In the genomic region with DNA sequence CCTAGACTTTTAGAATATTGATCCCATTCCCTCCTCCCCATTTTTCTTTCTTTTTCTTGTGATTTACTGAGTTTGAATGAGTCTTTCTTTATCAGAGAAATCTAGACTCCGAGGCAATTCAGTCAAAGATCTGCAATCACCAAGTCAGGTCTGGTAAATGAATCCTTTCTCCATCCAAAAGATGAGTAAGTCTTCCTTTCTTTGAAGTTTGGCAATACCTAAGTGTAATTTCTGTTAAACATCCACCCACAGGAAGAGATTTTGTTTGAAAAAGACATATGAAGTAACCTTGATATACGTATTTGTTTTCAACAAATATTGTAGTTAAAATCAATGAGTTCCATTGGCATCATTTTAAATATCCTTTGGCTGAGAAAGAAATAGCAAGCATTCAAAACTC, we compare ENCODE assay signal across 32 cellular contexts. TPM values are rescaled to one million over a fixed set of nuclear protein-coding genes. Genes with fewer than 3 reads are reported as not detected.
A peak's percentile ranks its signal among the peaks of the same experiment; 100 is the strongest.
DNase-seq lines count a peak whose midpoint lies in the region; ATAC-seq and TF ChIP-seq lines count a peak whose summit lies in the region.
"Had no signal": no experiment of that assay in that cellular context is flagged by ENCODE, and none has a peak within 500 bp of the region (broad histone marks: within the 10 kb centered on the region; RNA-seq: fewer than 3 reads in every experiment).

No MANE protein-coding gene starts in this region.

- CTCF ChIA-PET in MCF 10A (lab: Yijun Ruan, JAX), result no interaction called here

- no peaks in the 10 kb centered on the region for H3K27me3 ChIP-seq in breast epithelium
- H3K27me3 ChIP-seq: brain microvascular endothelial cell, esophagus squamous epithelium had no signal

- TF ChIP-seq CTCF in MCF 10A (IDR thresholded peaks at IDR 0.05; ENCODE audit: unreplicated experiment) (no peak), breast epithelium (IDR thresholded peaks at IDR 0.05) (no peak), fibroblast of the aortic adventitia (IDR thresholded peaks at IDR 0.05; ENCODE audit: insufficient read depth, low read length) (no peak)

- H3K9me3 ChIP-seq in breast epithelium, result no peaks in the 10 kb centered on the region
- H3K9me3 ChIP-seq: esophagus squamous epithelium had no signal

- peak overlapping the region; percentile 53 for H3K4me3 Mint-ChIP-seq in MCF 10A (ENCODE audit: unreplicated experiment)
- no peak overlapping the region for H3K4me3 Mint-ChIP-seq in activated T-cell treated with anti-CD3 and anti-CD28 coated beads, Interleukin-2, amount 50 U/mL, for 4 hours
- H3K4me3 Mint-ChIP-seq: activated CD4-positive, alpha-beta memory T cell treated with anti-CD3 and anti-CD28 coated beads for 36 hours; activated naive CD8-positive, alpha-beta T cell treated with anti-CD3 and anti-CD28 coated beads, Interleukin-2, amount 10 ng/mL, durations not matched to agents 7 days and 5 days; endodermal cell; T-cell; type B pancreatic cell had no signal

- no peaks in the 10 kb centered on the region for H3K4me1 ChIP-seq in breast epithelium

- POLR2A ChIA-PET in MCF 10A (lab: Yijun Ruan, JAX), result no interaction called here

- BruUV-seq in MCF 10A (replicated peaks; lab: Mats Ljungman, UMichigan), result no TSS peak

- no peak overlapping the region for H3K27ac ChIP-seq in breast epithelium
- H3K27ac ChIP-seq: brain microvascular endothelial cell, esophagus squamous epithelium, HL-60 had no signal

- no peaks in the 10 kb centered on the region for H3K27me3 Mint-ChIP-seq in MCF 10A (ENCODE audit: insufficient read depth, unreplicated experiment)
- H3K27me3 Mint-ChIP-seq in activated T-cell treated with anti-CD3 and anti-CD28 coated beads, Interleukin-2, amount 50 U/mL, for 4 hours (ENCODE audit: low read depth), result no peaks in the 10 kb centered on the region
- H3K27me3 Mint-ChIP-seq: activated naive CD8-positive, alpha-beta T cell treated with anti-CD3 and anti-CD28 coated beads, Interleukin-2, amount 10 ng/mL, durations not matched to agents 7 days and 5 days had no signal

- no peaks in the 10 kb centered on the region for H3K36me3 ChIP-seq in breast epithelium
- H3K36me3 ChIP-seq: brain microvascular endothelial cell, esophagus squamous epithelium had no signal

- no peak for TF ChIP-seq POLR2A in breast epithelium (IDR thresholded peaks at IDR 0.05)

- H3K4me3 ChIP-seq in breast epithelium (no peak overlapping the region), fibroblast of the aortic adventitia (ENCODE audit: low read depth, low read length) (no peak overlapping the region)
- H3K4me3 ChIP-seq: esophagus squamous epithelium had no signal

- H3K36me3 Mint-ChIP-seq in MCF 10A (ENCODE audit: insufficient read depth, unreplicated experiment), result no peaks in the 10 kb centered on the region
- H3K36me3 Mint-ChIP-seq in activated T-cell treated with anti-CD3 and anti-CD28 coated beads, Interleukin-2, amount 50 U/mL, for 4 hours (ENCODE audit: insufficient read depth), result no peaks in the 10 kb centered on the region
- H3K36me3 Mint-ChIP-seq: activated CD4-positive, alpha-beta memory T cell treated with anti-CD3 and anti-CD28 coated beads for 36 hours; activated naive CD8-positive, alpha-beta T cell treated with anti-CD3 and anti-CD28 coated beads, Interleukin-2, amount 10 ng/mL, durations not matched to agents 7 days and 5 days; T-cell; type B pancreatic cell had no signal

- H3K9me3 Mint-ChIP-seq in MCF 10A (ENCODE audit: unreplicated experiment), result no peaks in the 10 kb centered on the region
- H3K9me3 Mint-ChIP-seq in activated T-cell treated with anti-CD3 and anti-CD28 coated beads, Interleukin-2, amount 50 U/mL, for 4 hours, result no peaks in the 10 kb centered on the region
- H3K9me3 Mint-ChIP-seq: activated CD4-positive, alpha-beta memory T cell treated with anti-CD3 and anti-CD28 coated beads for 36 hours; activated naive CD8-positive, alpha-beta T cell treated with anti-CD3 and anti-CD28 coated beads, Interleukin-2, amount 10 ng/mL, durations not matched to agents 7 days and 5 days; endodermal cell; T-cell; type B pancreatic cell had no signal

- H3K4me1 Mint-ChIP-seq in MCF 10A (ENCODE audit: insufficient read depth, unreplicated experiment), result peaks cover 33% of the 10 kb centered on the region
- no peaks in the 10 kb centered on the region for H3K4me1 Mint-ChIP-seq in activated T-cell treated with anti-CD3 and anti-CD28 coated beads, Interleukin-2, amount 50 U/mL, for 4 hours (ENCODE audit: low read depth)
- H3K4me1 Mint-ChIP-seq: activated naive CD8-positive, alpha-beta T cell treated with anti-CD3 and anti-CD28 coated beads, Interleukin-2, amount 10 ng/mL, durations not matched to agents 7 days and 5 days; T-cell had no signal

- no peak for ATAC-seq in GM18870 (IDR thresholded peaks at IDR 0.05; ENCODE audit: unreplicated experiment)
- no peak for ATAC-seq in activated T-cell treated with anti-CD3 and anti-CD28 coated beads, Interleukin-2, amount 50 U/mL, for 4 hours
- ATAC-seq in HG03108 (IDR thresholded peaks at IDR 0.05; ENCODE audit: unreplicated experiment), result no peak
- ATAC-seq: activated CD4-positive, CD25-positive, alpha-beta regulatory T cell treated with anti-CD3 and anti-CD28 coated beads, Interleukin-2, amount 50 U/mL, for 24 hours; HepG2; left cardiac atrium; T-cell had no signal

- H3K27ac Mint-ChIP-seq in MCF 10A (ENCODE audit: low read depth, unreplicated experiment), result peak overlapping the region; percentile 86
- H3K27ac Mint-ChIP-seq: activated CD4-positive, alpha-beta memory T cell treated with anti-CD3 and anti-CD28 coated beads for 36 hours; activated naive CD8-positive, alpha-beta T cell treated with anti-CD3 and anti-CD28 coated beads, Interleukin-2, amount 10 ng/mL, durations not matched to agents 7 days and 5 days; endodermal cell; progenitor cell of endocrine pancreas; T-cell; type B pancreatic cell had no signal

- intact Hi-C loops in MCF 10A (cut with micrococcal nuclease), result no loop called here
- intact Hi-C loops in breast epithelium (cut with DNase I; ENCODE audit: low total_unique reads), result no loop called here

- DNase-seq in MCF 10A (ENCODE audit: unreplicated experiment) (peak; percentile 69), breast epithelium (ENCODE audit: low spot score in 2 of 2) (no peak), astrocyte of the hippocampus (ENCODE audit: low read depth, low spot score) (peak; percentile 7), fibroblast of the aortic adventitia (ENCODE audit: low read depth) (peak; percentile 58)
- DNase-seq in activated T-cell treated with anti-CD3 and anti-CD28 coated beads, Interleukin-2, amount 50 U/mL, for 4 hours, result no peak
- no peak for DNase-seq in activated CD8-positive, alpha-beta memory T cell treated with anti-CD3 and anti-CD28 coated beads, Interleukin-2, amount 50 U/mL, for 48 hours
- DNase-seq: 8988T; activated CD4-positive, alpha-beta memory T cell treated with anti-CD3 and anti-CD28 coated beads for 36 hours; activated effector memory CD4-positive, alpha-beta T cell treated with anti-CD3 and anti-CD28 coated beads, Interleukin-2, amount 50 U/mL, for 16 hours; activated naive CD8-positive, alpha-beta T cell treated with anti-CD3 and anti-CD28 coated beads, Interleukin-2, amount 10 ng/mL, durations not matched to agents 7 days and 5 days; brain microvascular endothelial cell; COR-L47; cortex of kidney; DMS79; endodermal cell; esophagus squamous epithelium; GOT3; head of caudate nucleus; left cardiac atrium; NCI-H1105; NCI-H2029 treated with DMSO at 0.1 percent for 48 hours; NCI-H2227 treated with DMSO at 0.1 percent for 48 hours; NCI-H748 treated with DMSO at 0.1 percent for 48 hours; SIG-M5; T-cell had no signal

RNA-seq across cellular contexts. Expression of a gene that starts 58.3 kb away (rescaled TPM):
- total RNA-seq in MCF 10A (2022), result not detected in 2 replicates
- total RNA-seq in breast epithelium, result under 1 TPM; under 0.01 to 0.88 (median 0.16) TPM
- total RNA-seq in fibroblast of the aortic adventitia (ENCODE audit: low replicate concordance), result not detected in 2 replicates
- total RNA-seq in activated T-cell treated with anti-CD3 and anti-CD28 coated beads, Interleukin-2, amount 50 U/mL, for 4 hours, result not detected
- total RNA-seq: activated CD4-positive, alpha-beta memory T cell treated with anti-CD3 and anti-CD28 coated beads for 36 hours; activated naive CD8-positive, alpha-beta T cell treated with anti-CD3 and anti-CD28 coated beads, Interleukin-2, amount 10 ng/mL, durations not matched to agents 7 days and 5 days; endodermal cell; esophagus squamous epithelium; HepG2; left cardiac atrium; progenitor cell of endocrine pancreas; T-cell had no signal

Comparison
In these comparisons a context has a peak if more than half of its experiments do, and no peak if none do; other contexts are left out.
1. DNase-seq: peak in MCF 10A (single experiment), astrocyte of the hippocampus (single experiment) and fibroblast of the aortic adventitia (single experiment); none in breast epithelium (0 of 2), activated T-cell treated with anti-CD3 and anti-CD28 coated beads, Interleukin-2, amount 50 U/mL, for 4 hours (single experiment) and activated CD8-positive, alpha-beta memory T cell treated with anti-CD3 and anti-CD28 coated beads, Interleukin-2, amount 50 U/mL, for 48 hours (single experiment).